ENCODE assay signal across 8 cellular contexts in the genomic region with DNA sequence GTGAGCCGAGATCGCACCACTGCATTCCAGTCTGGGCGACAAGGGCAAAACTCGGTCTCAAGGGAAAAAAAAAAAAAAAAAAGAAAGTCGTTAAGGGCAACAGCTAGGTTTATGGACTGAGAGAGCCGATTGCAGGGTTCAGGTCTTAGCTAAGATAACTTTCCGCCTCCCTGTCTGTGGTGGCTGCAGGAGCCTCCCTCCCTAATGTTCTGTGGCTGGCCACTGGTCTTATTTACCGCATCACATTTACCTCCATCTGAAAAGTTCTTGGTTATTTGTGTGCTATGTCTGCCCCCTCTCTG. TPM values are rescaled to one million over a fixed set of nuclear protein-coding genes. Genes with fewer than 3 reads are reported as not detected.
DNase-seq lines count a peak whose midpoint lies in the region; ATAC-seq, FAIRE-seq and TF ChIP-seq lines count a peak whose summit lies in the region.

No MANE protein-coding gene starts in this region.

- DNase-seq in Calu3, result no peak
- DNase-seq in NT2/D1 (ENCODE audit: low read depth, low spot score), result no peak
- no peak for DNase-seq in effector memory CD4-positive, alpha-beta T cell
- no peak for DNase-seq in neuronal stem cell (ENCODE audit: low spot score)
- DNase-seq in SW480 (ENCODE audit: low spot score), result no peak
- DNase-seq in GM12892 (ENCODE audit: insufficient read length), result no peak
- no peak for DNase-seq in erythroblast (lab: John Stamatoyannopoulos, UW)

- no peaks in the 10 kb centered on the region for H3K27me3 Mint-ChIP-seq in Calu3 (ENCODE audit: unreplicated experiment)

- H3K4me3 ChIP-seq in NT2/D1 (ENCODE audit: insufficient read length, low read depth), result peak overlapping the region; percentile 81
- H3K4me3 ChIP-seq in effector memory CD4-positive, alpha-beta T cell (ENCODE audit: insufficient read depth, low read depth, low read length, poor library complexity, severe bottlenecking), result peak overlapping the region; percentile 72
- peak overlapping the region; percentile 67 to 85 for H3K4me3 ChIP-seq in neuronal stem cell (ENCODE audit: low read length in 2 of 2)

- no peaks in the 10 kb centered on the region for H3K9me3 ChIP-seq in NT2/D1 (ENCODE audit: insufficient read depth, low read length)
- no peaks in the 10 kb centered on the region for H3K9me3 ChIP-seq in effector memory CD4-positive, alpha-beta T cell (ENCODE audit: control insufficient read depth, low read length)
- H3K9me3 ChIP-seq in neuronal stem cell (replicated peaks in 1 of 2; ENCODE audit: control insufficient read depth in 2 of 2, insufficient read depth in 1 of 2, low read depth in 1 of 2, low read length in 2 of 2), result no peaks in the 10 kb centered on the region

- H3K4me1 ChIP-seq in NT2/D1 (ENCODE audit: insufficient read depth, insufficient read length) (peaks cover 13% of the 10 kb centered on the region), neuronal stem cell (ENCODE audit: control insufficient read depth in 2 of 2, insufficient read depth in 1 of 2, low read depth in 1 of 2, low read length in 2 of 2) (peaks cover 7 to 12% of the 10 kb centered on the region in 2 donors)
- H3K4me1 ChIP-seq in effector memory CD4-positive, alpha-beta T cell (ENCODE audit: control insufficient read depth, insufficient read depth, low read length, poor library complexity, severe bottlenecking), result peaks cover 16% of the 10 kb centered on the region

- H3K27me3 ChIP-seq in NT2/D1 (ENCODE audit: insufficient read depth, insufficient read length), result no peaks in the 10 kb centered on the region
- H3K27me3 ChIP-seq in effector memory CD4-positive, alpha-beta T cell (replicated peaks; ENCODE audit: control insufficient read depth, insufficient read depth, low read length, poor library complexity, severe bottlenecking), result no peaks in the 10 kb centered on the region
- H3K27me3 ChIP-seq in neuronal stem cell (ENCODE audit: control insufficient read depth in 3 of 3, insufficient read depth in 3 of 3, low read depth in 1 of 3, low read length in 3 of 3), result no peaks in the 10 kb centered on the region

- H3K4me1 Mint-ChIP-seq in Calu3 (ENCODE audit: low read depth, unreplicated experiment), result no peaks in the 10 kb centered on the region

- no TSS peak for BruUV-seq in Calu3 (replicated peaks; lab: Mats Ljungman, UMichigan)

- no peak overlapping the region for H3K27ac ChIP-seq in effector memory CD4-positive, alpha-beta T cell (ENCODE audit: insufficient read depth, low read length, poor library complexity, severe bottlenecking)
- H3K27ac ChIP-seq in neuronal stem cell (replicated peaks; ENCODE audit: low read length), result no peak overlapping the region

- no peak overlapping the region for H4K8ac ChIP-seq in neuronal stem cell (ENCODE audit: low read depth, low read length)

- no peak overlapping the region for H3K27ac Mint-ChIP-seq in Calu3 (ENCODE audit: unreplicated experiment)

- peak overlapping the region; percentile 3 for H3K14ac ChIP-seq in neuronal stem cell (ENCODE audit: low read length)

- H3K36me3 ChIP-seq in NT2/D1 (ENCODE audit: insufficient read depth, insufficient read length, low read length) (peaks cover 5% of the 10 kb centered on the region), neuronal stem cell (replicated peaks in 1 of 2; ENCODE audit: control insufficient read depth in 2 of 2, insufficient read depth in 2 of 2, low read length in 2 of 2) (no peaks in the 10 kb centered on the region)
- no peaks in the 10 kb centered on the region for H3K36me3 ChIP-seq in effector memory CD4-positive, alpha-beta T cell (ENCODE audit: control insufficient read depth, insufficient read depth, low read length)

- H3K23ac ChIP-seq in neuronal stem cell (ENCODE audit: low read depth, low read length, poor library complexity), result no peak overlapping the region

- H3K4ac ChIP-seq in neuronal stem cell (ENCODE audit: low read length), result no peak overlapping the region

- TF ChIP-seq POLR2A in GM12892 (IDR thresholded peaks at IDR 0.05; ENCODE audit: low read depth, low read length) (no peak), erythroblast (IDR thresholded peaks at IDR 0.05; ENCODE audit: low read length) (no peak)

- H2BK5ac ChIP-seq in neuronal stem cell (ENCODE audit: low read length), result peak overlapping the region; percentile 93

- TF ChIP-seq CTCF in Calu3 (IDR thresholded peaks at IDR 0.05; ENCODE audit: unreplicated experiment), result no peak

- WGBS in neuronal stem cell (ENCODE audit: extremely low coverage in 2 of 2, insufficient read length in 2 of 2, insufficient replicate concordance in 1 of 2), 2 donors, result no CpG with 5 or more reads among the region's 8 CpGs

- peak overlapping the region; percentile 9 for H2BK15ac ChIP-seq in neuronal stem cell (ENCODE audit: low read length)

- no peak overlapping the region for H2BK12ac ChIP-seq in neuronal stem cell (ENCODE audit: low read length)

- H3K9ac ChIP-seq in NT2/D1 (ENCODE audit: insufficient read length, low read depth), result peak overlapping the region; percentile 91
- H3K9ac ChIP-seq in neuronal stem cell (ENCODE audit: low read depth, low read length, poor library complexity), result no peak overlapping the region

- intact Hi-C loops in Calu3 (cut with micrococcal nuclease; ENCODE audit: unreplicated experiment), result no loop called here

- ATAC-seq in GM18861 (IDR thresholded peaks at IDR 0.05; ENCODE audit: unreplicated experiment), result no peak

- no peaks in the 10 kb centered on the region for H3K9me3 Mint-ChIP-seq in Calu3 (ENCODE audit: low read depth, unreplicated experiment)

- H4K91ac ChIP-seq in neuronal stem cell (ENCODE audit: low read depth, low read length, poor library complexity), result no peak overlapping the region

- peaks cover 21% of the 10 kb centered on the region for H3K36me3 Mint-ChIP-seq in Calu3 (ENCODE audit: insufficient read depth, unreplicated experiment)

- H3K4me3 Mint-ChIP-seq in Calu3 (ENCODE audit: low read depth, unreplicated experiment), result peak overlapping the region; percentile 63

- H3K79me1 ChIP-seq in neuronal stem cell (ENCODE audit: low read depth, low read length), result peaks cover 13% of the 10 kb centered on the region

- peak overlapping the region; percentile 94 for H2AFZ ChIP-seq in neuronal stem cell (ENCODE audit: low read length)

- H2BK120ac ChIP-seq in neuronal stem cell (ENCODE audit: low read depth, low read length), result no peak overlapping the region

- CTCF ChIA-PET in Calu3 (lab: Charles Lee), result no interaction called here

- peak overlapping the region; percentile 53 for H2AK5ac ChIP-seq in neuronal stem cell (ENCODE audit: low read depth, low read length)

- peak overlapping the region; percentile 86 for H3K4me2 ChIP-seq in neuronal stem cell (ENCODE audit: insufficient read depth, low read length, poor library complexity, severe bottlenecking)

- no peak for FAIRE-seq in GM12892 (lab: Jason Lieb, UNC)

- H3K18ac ChIP-seq in neuronal stem cell (ENCODE audit: low read length), result peak overlapping the region; percentile 2

RNA-seq across cellular contexts. Expression of a gene that starts 0.7 kb away (rescaled TPM):
- total RNA-seq in Calu3 (2022), result 8.5 and 9.4 TPM in 2 replicates
- polyA plus RNA-seq in neuronal stem cell (2013, experiment 1 of 2), result 17.4 TPM
- polyA plus RNA-seq in neuronal stem cell (2013, experiment 2 of 2), result 17.8 TPM
- 0.66 TPM for polyA plus RNA-seq in GM12892 (2012; ENCODE audit: missing spikeins)

RNA-seq across cellular contexts. Expression of a gene that starts 45.9 kb away (rescaled TPM):
- total RNA-seq in Calu3 (2022), result 7.2 and 7.5 TPM in 2 replicates
- 3.8 TPM for polyA plus RNA-seq in neuronal stem cell (2013, experiment 1 of 2)
- 4.4 TPM for polyA plus RNA-seq in neuronal stem cell (2013, experiment 2 of 2)
- 1.5 TPM for polyA plus RNA-seq in GM12892 (2012; ENCODE audit: missing spikeins)
